Comparison of ENCODE assay signal across 22 cellular contexts in the genomic region with DNA sequence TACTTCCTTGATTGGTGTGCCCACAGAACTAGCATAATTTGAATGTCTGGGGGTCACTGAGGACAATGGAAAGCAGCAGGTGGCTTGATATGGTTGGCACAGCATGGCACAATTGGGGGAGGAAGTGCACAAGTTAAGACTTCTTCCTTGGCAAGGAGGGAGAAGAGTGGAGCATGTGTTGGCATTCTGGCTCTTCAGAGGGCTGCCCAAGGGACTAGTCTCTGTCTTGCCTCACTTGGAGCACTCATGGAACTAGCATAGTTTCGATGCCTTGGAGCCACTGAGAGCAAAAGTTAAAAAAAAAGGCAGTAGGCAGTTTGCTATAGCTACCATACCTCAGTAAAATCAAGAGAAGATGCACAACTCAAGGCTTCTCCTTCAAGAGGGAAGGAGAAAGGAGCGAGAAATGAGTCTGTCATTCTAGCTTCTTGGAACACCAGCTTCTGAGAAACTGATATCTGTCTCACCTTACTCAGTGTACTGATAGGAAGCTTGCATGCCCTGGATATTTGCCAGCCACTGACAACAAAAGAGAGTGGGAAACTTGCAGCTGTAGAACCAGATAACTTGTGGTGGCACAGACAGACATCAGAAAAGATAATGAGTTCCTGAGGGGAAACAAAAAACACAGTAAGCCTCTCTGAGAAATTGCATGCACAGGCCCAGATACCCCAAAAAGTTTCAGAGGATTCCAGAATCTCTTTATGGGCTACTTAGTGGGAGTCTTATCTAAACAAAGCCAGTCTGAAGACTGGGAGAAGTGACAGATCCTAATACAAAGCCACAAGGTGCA.
A peak's percentile ranks its signal among the peaks of the same experiment; 100 is the strongest.
DNase-seq lines count a peak whose midpoint lies in the region; ATAC-seq, FAIRE-seq and TF ChIP-seq lines count a peak whose summit lies in the region.
"Had no signal": no experiment of that assay in that cellular context is flagged by ENCODE, and none has a peak within 500 bp of the region (broad histone marks: within the 10 kb centered on the region; RNA-seq: fewer than 3 reads in every experiment).

No MANE protein-coding gene starts in this region.

- TF ChIP-seq RAD21 in K562 (CRISPR knock-in tag; conservative IDR thresholded peaks at IDR 0.05 in 1 of 2, IDR thresholded peaks at IDR 0.05 in 1 of 2) = peak in 1 of 2 experiments; percentile 42; a peak in 2 of 4 replicates

- TF ChIP-seq CTCF in Loucy (conservative IDR thresholded peaks at IDR 0.05; ENCODE audit: low read length) (no peak), K562 (IDR thresholded peaks at IDR 0.05 in 2 of 3, conservative IDR thresholded peaks at IDR 0.05 in 1 of 3; ENCODE audit: insufficient read depth in 2 of 3, low read depth in 1 of 3, low read length in 3 of 3) (no peak)

- H3K9me3 ChIP-seq in BLaER1 (no peaks in the 10 kb centered on the region), Loucy (ENCODE audit: insufficient read depth, low read depth, low read length) (no peaks in the 10 kb centered on the region), K562 (replicated peaks; ENCODE audit: control insufficient read depth, insufficient read depth, low read depth, low read length) (no peaks in the 10 kb centered on the region; the same call in 1 of the 2 replicates)
- H3K9me3 ChIP-seq: right atrium auricular region, upper lobe of right lung had no signal

- peak; percentile 99 for TF ChIP-seq EP300 in K562 (IDR thresholded peaks at IDR 0.05; ENCODE audit: low read length)

- FAIRE-seq in K562 (lab: Jason Lieb, UNC) (peak; percentile 94), GM12892 (lab: Jason Lieb, UNC) (no peak)
- FAIRE-seq: H54 had no signal

- POLR2A ChIA-PET in K562 (lab: Yijun Ruan, JAX) = interaction anchor here (1.7 to 1.9 kb wide), 2 partner anchors 9 kb away, joined by 9 to 17 read pairs; no protein-coding TSS in a partner anchor

- CTCF ChIA-PET in K562 (lab: Yijun Ruan, JAX; ENCODE audit: low intra/inter-chr PET ratio) = interaction anchor here (0.7 kb wide), 1 partner anchor 302 kb away, joined by 3 read pairs; no protein-coding TSS in a partner anchor

- H3K4me3 ChIP-seq in BLaER1 = no peak overlapping the region
- H3K4me3 ChIP-seq in Loucy (ENCODE audit: low read length, poor library complexity, severe bottlenecking) = no peak overlapping the region
- peak overlapping the region; percentile 46 for H3K4me3 ChIP-seq in K562
- H3K4me3 ChIP-seq: hepatocyte, left ventricle myocardium inferior, right atrium auricular region, upper lobe of right lung had no signal

- H3K4me2 ChIP-seq in BLaER1 (peak overlapping the region; percentile 21; the same call in 1 of the 2 replicates), Loucy (ENCODE audit: low read depth, low read length, poor library complexity, severe bottlenecking) (peak overlapping the region; percentile 8), K562 (ENCODE audit: insufficient read depth, low read length) (peak overlapping the region; percentile 95)
- H3K4me2 ChIP-seq: hepatocyte had no signal

- H3K27me3 ChIP-seq in BLaER1 = no peaks in the 10 kb centered on the region
- no peaks in the 10 kb centered on the region for H3K27me3 ChIP-seq in Loucy (ENCODE audit: insufficient read depth, low read length, poor library complexity, severe bottlenecking)
- H3K27me3 ChIP-seq in K562 (ENCODE audit: control insufficient read depth in 2 of 2, insufficient read depth in 2 of 2, low read length in 2 of 2) = no peaks in the 10 kb centered on the region
- H3K27me3 ChIP-seq: hepatocyte, right atrium auricular region, upper lobe of right lung had no signal

- intact Hi-C loops in K562 (cut with micrococcal nuclease) = loop anchor here (1.0 to 10.0 kb wide), 8 partner anchors 76 to 981 kb away; no protein-coding TSS in a partner anchor

- peak; percentile 81; the same call in 1 of the 2 replicates for TF ChIP-seq POLR2A in K562 (conservative IDR thresholded peaks at IDR 0.05)
- TF ChIP-seq POLR2A in GM12892 (IDR thresholded peaks at IDR 0.05; ENCODE audit: low read depth, low read length) = no peak

- H3K27ac ChIP-seq in BLaER1 (no peak overlapping the region; the same call in 1 of the 2 replicates), K562 (ENCODE audit: extremely low read depth, low read depth, low read length) (peak overlapping the region; percentile 92)
- H3K27ac ChIP-seq: hepatocyte, left ventricle myocardium inferior, right atrium auricular region, upper lobe of right lung had no signal

- peak; percentile 71 to 99 (median 81) for DNase-seq in K562 (ENCODE audit: extremely low read depth in 1 of 4, low spot score in 3 of 4)
- no peak for DNase-seq in GM12892 (ENCODE audit: insufficient read length)
- DNase-seq in stimulated activated naive CD4-positive, alpha-beta T cell (lab: John Stamatoyannopoulos, UW) = no peak
- DNase-seq: DMS53; effector memory CD4-positive, alpha-beta T cell; foreskin melanocyte; GF-D8; immature natural killer cell; left ventricle myocardium inferior; NCI-H187 treated with DMSO at 0.1 percent for 48 hours; NCI-H226; NCI-H774; upper lobe of right lung had no signal

- H3K9me2 ChIP-seq in Loucy (replicated peaks; ENCODE audit: low read depth, low read length) = no peaks in the 10 kb centered on the region

- no peaks in the 10 kb centered on the region for H3F3A ChIP-seq in Loucy (ENCODE audit: low read depth)

- WGBS in K562 (ENCODE audit: insufficient coverage, low coverage, missing lambda C conversion rate) = 0% methylated on average over 2 of the region's 2 CpGs

- H3K36me3 ChIP-seq in BLaER1 (no peaks in the 10 kb centered on the region), Loucy (ENCODE audit: insufficient read depth, low read length) (no peaks in the 10 kb centered on the region), K562 (ENCODE audit: control insufficient read depth, insufficient read depth, low read length) (peaks cover 22% of the 10 kb centered on the region)
- H3K36me3 ChIP-seq: left ventricle myocardium inferior, right atrium auricular region, upper lobe of right lung had no signal

- H3K9ac ChIP-seq in BLaER1 (no peak overlapping the region), Loucy (ENCODE audit: low read depth, low read length, poor library complexity, severe bottlenecking) (no peak overlapping the region), K562 (ENCODE audit: insufficient read depth in 1 of 2, low read depth in 2 of 2, low read length in 2 of 2) (peak overlapping the region; percentile 75 to 81; a peak in 3 of 4 replicates)

- in situ Hi-C loops in K562 (cut with MboI) = loop anchor here (5.0 kb wide), 1 partner anchor 76 kb away; no protein-coding TSS in a partner anchor

- H4K20me1 ChIP-seq in BLaER1 = no peaks in the 10 kb centered on the region
- H4K20me1 ChIP-seq in Loucy (ENCODE audit: insufficient read depth, low read length, poor library complexity, severe bottlenecking) = no peaks in the 10 kb centered on the region
- H4K20me1 ChIP-seq in K562 (replicated peaks; ENCODE audit: control insufficient read depth, insufficient read depth, low read length) = no peaks in the 10 kb centered on the region

- no peaks in the 10 kb centered on the region for H3K9me1 ChIP-seq in K562 (ENCODE audit: control insufficient read depth, insufficient read depth, low read length)

- BruUV-seq in K562 (replicated peaks; lab: Mats Ljungman, UMichigan) = TSS peak; percentile 45

- ATAC-seq in GM18498 (IDR thresholded peaks at IDR 0.05; ENCODE audit: unreplicated experiment) = peak; percentile 51
- peak; percentile 69 for ATAC-seq in K562
- no peak for ATAC-seq in GM19351 (IDR thresholded peaks at IDR 0.05; ENCODE audit: unreplicated experiment)
- ATAC-seq: esophagus mucosa, Right ventricle myocardium inferior, upper lobe of right lung had no signal

- peaks cover 10% of the 10 kb centered on the region for H3K4me1 ChIP-seq in BLaER1
- peaks cover 13% of the 10 kb centered on the region for H3K4me1 ChIP-seq in Loucy (ENCODE audit: insufficient read depth, low read length, poor library complexity, severe bottlenecking)
- H3K4me1 ChIP-seq in K562 (replicated peaks in 1 of 2; ENCODE audit: control insufficient read depth in 2 of 2, insufficient read depth in 2 of 2, low read length in 2 of 2) = peaks cover 2 to 36% of the 10 kb centered on the region in 2 experiments; a peak in 3 of 5 replicates
- H3K4me1 ChIP-seq: left ventricle myocardium inferior, right atrium auricular region, upper lobe of right lung had no signal

- peak overlapping the region; percentile 80 for H2AFZ ChIP-seq in Loucy (ENCODE audit: low read length)
- no peak overlapping the region for H2AFZ ChIP-seq in K562 (ENCODE audit: low read depth, low read length)
- H2AFZ ChIP-seq: hepatocyte had no signal

- H3K79me2 ChIP-seq in Loucy (ENCODE audit: insufficient read depth, low read length) (no peaks in the 10 kb centered on the region), K562 (ENCODE audit: control insufficient read depth, insufficient read depth, low read length) (peaks cover 100% of the 10 kb centered on the region)
- H3K79me2 ChIP-seq: hepatocyte had no signal

TF ChIP-seq in K562, 482 proteins besides CTCF, POLR2A, EP300 and RAD21 (continues in another document):
- TF ChIP-seq, protein P1, sequence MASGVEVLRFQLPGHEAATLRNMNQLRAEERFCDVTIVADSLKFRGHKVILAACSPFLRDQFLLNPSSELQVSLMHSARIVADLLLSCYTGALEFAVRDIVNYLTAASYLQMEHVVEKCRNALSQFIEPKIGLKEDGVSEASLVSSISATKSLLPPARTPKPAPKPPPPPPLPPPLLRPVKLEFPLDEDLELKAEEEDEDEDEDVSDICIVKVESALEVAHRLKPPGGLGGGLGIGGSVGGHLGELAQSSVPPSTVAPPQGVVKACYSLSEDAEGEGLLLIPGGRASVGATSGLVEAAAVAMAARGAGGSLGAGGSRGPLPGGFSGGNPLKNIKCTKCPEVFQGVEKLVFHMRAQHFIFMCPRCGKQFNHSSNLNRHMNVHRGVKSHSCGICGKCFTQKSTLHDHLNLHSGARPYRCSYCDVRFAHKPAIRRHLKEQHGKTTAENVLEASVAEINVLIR (CRISPR knock-in tag; IDR thresholded peaks at IDR 0.05) = peak; percentile 50; the same call in 1 of the 2 replicates
- peak; percentile 98 for TF ChIP-seq HMGN3 (IDR thresholded peaks at IDR 0.05; ENCODE audit: borderline replicate concordance, extremely low read depth, insufficient read length, low read depth, low read length)
- 0 out of 2 replicates have a peak, but pooled peaks have one; percentile 22 for TF ChIP-seq ZNF324 (CRISPR knock-in tag; IDR thresholded peaks at IDR 0.05)

Comparison
In these comparisons a context has a peak if more than half of its experiments do, and no peak if none do; other contexts are left out.
1. H3K4me2 ChIP-seq: peak in every context shown above with its lines; median percentile 95 in K562; 21 in BLaER1; 8 in Loucy.
2. H3K9ac ChIP-seq: peak in K562 (2 of 2); none in BLaER1 (single experiment) and Loucy (single experiment).
3. DNase-seq: peak in K562 (4 of 4); none in GM12892 (single experiment) and stimulated activated naive CD4-positive, alpha-beta T cell (0 of 6).